In the genomic region with DNA sequence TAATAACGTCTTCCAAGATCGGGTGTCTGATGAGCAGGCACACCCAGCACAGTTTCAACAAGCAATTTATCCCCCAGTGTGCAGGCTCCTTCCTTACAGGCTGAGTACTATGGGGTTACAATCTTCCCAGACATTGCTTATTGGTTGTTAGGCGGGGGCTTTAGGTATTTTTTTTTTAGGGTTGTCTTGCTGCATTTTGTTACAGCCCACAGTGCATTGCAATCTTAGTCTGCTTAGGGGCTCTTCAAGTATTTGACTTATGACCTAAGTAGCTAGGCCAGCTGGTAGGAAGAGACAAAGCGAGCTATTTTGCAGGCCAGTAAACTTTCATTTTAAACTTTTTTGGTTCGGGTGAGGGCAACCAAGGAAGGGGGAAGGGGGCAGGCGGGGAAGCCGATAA, we compare ENCODE assay signal across 24 cellular contexts. TPM values are rescaled to one million over a fixed set of nuclear protein-coding genes. Genes with fewer than 3 reads are reported as not detected.
A peak's percentile ranks its signal among the peaks of the same experiment; 100 is the strongest.
DNase-seq lines count a peak whose midpoint lies in the region; ATAC-seq and TF ChIP-seq lines count a peak whose summit lies in the region.
"Had no signal": no experiment of that assay in that cellular context is flagged by ENCODE, and none has a peak within 500 bp of the region (broad histone marks: within the 10 kb centered on the region; RNA-seq: fewer than 3 reads in every experiment).

No MANE protein-coding gene starts in this region.

- H3K56ac ChIP-seq in H9 (ENCODE audit: insufficient read length, low read depth, low read length): no peak overlapping the region

- no peak overlapping the region for H3K18ac ChIP-seq in H9 (ENCODE audit: insufficient read length, low read depth, low read length)

- no peak overlapping the region for H2BK120ac ChIP-seq in H9 (ENCODE audit: low read depth, low read length, poor library complexity, severe bottlenecking)

- no peaks in the 10 kb centered on the region for H4K20me1 ChIP-seq in H9 (ENCODE audit: control insufficient read depth, insufficient read depth, insufficient read length)

- TF ChIP-seq CTCF in esophagus squamous epithelium (IDR thresholded peaks at IDR 0.05) (no peak), H9 (conservative IDR thresholded peaks at IDR 0.05) (no peak)

- H3K27ac ChIP-seq in esophagus squamous epithelium (peak overlapping the region in 3 of 4 donors; percentile 73 to 90 (median 77)), muscle layer of colon (ENCODE audit: low read depth, low read length) (peak overlapping the region; percentile 87), H9 (ENCODE audit: insufficient read length, low read depth, low read length) (no peak overlapping the region)
- H3K27ac ChIP-seq: breast epithelium, colonic mucosa, SJCRH30, thoracic aorta had no signal

- H2BK20ac ChIP-seq in H9 (ENCODE audit: low read depth, low read length, poor library complexity, severe bottlenecking): no peak overlapping the region

- no peak overlapping the region for H3K4me2 ChIP-seq in H9 (ENCODE audit: insufficient read depth, insufficient read length, low read length)

- H2BK15ac ChIP-seq in H9 (ENCODE audit: low read depth, low read length): no peak overlapping the region

- TF ChIP-seq POLR2A in esophagus squamous epithelium (IDR thresholded peaks at IDR 0.05): no peak

- intact Hi-C loops in esophagus squamous epithelium (cut with DNase I) (no loop called here), sciatic nerve (cut with DNase I) (no loop called here)

- H4K8ac ChIP-seq in H9 (replicated peaks; ENCODE audit: insufficient read length, low read depth, low read length): no peak overlapping the region

- H2BK5ac ChIP-seq in H9 (ENCODE audit: insufficient read length, low read length): no peak overlapping the region

- no peaks in the 10 kb centered on the region for H3K36me3 ChIP-seq in esophagus squamous epithelium
- peaks cover 11% of the 10 kb centered on the region for H3K36me3 ChIP-seq in muscle layer of colon (ENCODE audit: insufficient read depth, low read length)
- H3K36me3 ChIP-seq: breast epithelium, colonic mucosa, thoracic aorta had no signal

- H3K14ac ChIP-seq in H9 (ENCODE audit: insufficient read depth, low read length): no peak overlapping the region

- no peak overlapping the region for H2BK12ac ChIP-seq in H9 (ENCODE audit: insufficient read length, low read depth, low read length)

- DNase-seq in T-helper 17 cell: no peak
- DNase-seq in esophagus squamous epithelium (lab: John Stamatoyannopoulos, UW): no peak
- DNase-seq in stimulated activated naive B cell treated with anti-CD40 and anti-IgM and Interleukin-4, amounts not matched to agents 10 μg/mL and 1 μg/mL and 100 μg/mL, for 72 hours: no peak
- DNase-seq in sciatic nerve (ENCODE audit: low spot score): no peak
- no peak for DNase-seq in stimulated activated CD4-positive, alpha-beta T cell treated with anti-CD3 and anti-CD28 coated beads, Interleukin-2, amount 100 ng/mL, for 48 hours
- DNase-seq in H9: no peak
- no peak for DNase-seq in NCI-H2081 (lab: John Stamatoyannopoulos, UW)
- DNase-seq: activated CD4-positive, alpha-beta T cell treated with anti-CD3 and anti-CD28 coated beads for 1 hour; activated CD8-positive, alpha-beta memory T cell treated with anti-CD3 and anti-CD28 coated beads for 24 hours; activated naive CD4-positive, alpha-beta T cell treated with Interleukin-2 at 50 U/mL for 16 hours; activated T-cell treated with anti-CD3 and anti-CD28 coated beads, Interleukin-2, amount 50 U/mL, for 1 hour; amniotic stem cell; colonic mucosa; mesenchymal stem cell; naive thymus-derived CD8-positive, alpha-beta T cell; NCI-H1048; NCI-H187 treated with DMSO at 0.1 percent for 48 hours; NCI-H2227 treated with DMSO at 0.1 percent for 48 hours; NCI-H69; SJCRH30 had no signal

- no peak for ATAC-seq in T-helper 17 cell
- ATAC-seq in stimulated activated naive B cell treated with anti-CD40 and anti-IgM and Interleukin-4, amounts not matched to agents 10 μg/mL and 1 μg/mL and 100 μg/mL, for 72 hours (replicated peaks): no peak
- ATAC-seq in sciatic nerve: no peak
- ATAC-seq: naive thymus-derived CD8-positive, alpha-beta T cell had no signal

- WGBS in esophagus squamous epithelium, 2 donors: 67 to 74% methylated on average over 6 to 7 of the region's 7 CpGs
- whole genome bisulfite sequencing in H9 (ENCODE audit: extremely low coverage, insufficient read length, low lambda C conversion rate): no CpG with 5 or more reads among the region's 7 CpGs

- H2AK5ac ChIP-seq in H9 (ENCODE audit: insufficient read length, low read length): no peak overlapping the region

- H3K27me3 Mint-ChIP-seq in T-helper 17 cell (no peaks in the 10 kb centered on the region), H9 (ENCODE audit: low read depth) (peaks cover 4% of the 10 kb centered on the region)
- no peaks in the 10 kb centered on the region for H3K27me3 Mint-ChIP-seq in stimulated activated naive B cell treated with anti-CD40 and anti-IgM and Interleukin-4, amounts not matched to agents 10 μg/mL and 1 μg/mL and 100 μg/mL, for 72 hours
- H3K27me3 Mint-ChIP-seq: naive thymus-derived CD8-positive, alpha-beta T cell had no signal

- no peak overlapping the region for H3K23ac ChIP-seq in H9 (ENCODE audit: insufficient read length, low read depth, low read length)

- H3K27ac Mint-ChIP-seq in T-helper 17 cell: peak overlapping the region; percentile 43
- H3K27ac Mint-ChIP-seq in stimulated activated naive B cell treated with anti-CD40 and anti-IgM and Interleukin-4, amounts not matched to agents 10 μg/mL and 1 μg/mL and 100 μg/mL, for 72 hours: peak overlapping the region; percentile 9
- peak overlapping the region in 1 of 3 experiments; percentile 70; a peak in 2 of 7 replicates for H3K27ac Mint-ChIP-seq in H9
- H3K27ac Mint-ChIP-seq: CD14-positive monocyte had no signal

- H3K79me2 ChIP-seq in H9 (ENCODE audit: insufficient read depth, low read length): no peaks in the 10 kb centered on the region

- H3K4me3 ChIP-seq in esophagus squamous epithelium: no peak overlapping the region
- peak overlapping the region in 1 of 2 donors; percentile 41 for H3K4me3 ChIP-seq in muscle layer of colon (ENCODE audit: low read depth in 1 of 2, low read length in 2 of 2)
- H3K4me3 ChIP-seq: breast epithelium, colonic mucosa, SJCRH30, thoracic aorta had no signal

- H3K36me3 Mint-ChIP-seq in T-helper 17 cell (ENCODE audit: low read depth): peaks cover 3% of the 10 kb centered on the region
- peaks cover 32 to 56% of the 10 kb centered on the region in 2 donors for H3K36me3 Mint-ChIP-seq in stimulated activated naive B cell treated with anti-CD40 and anti-IgM and Interleukin-4, amounts not matched to agents 10 μg/mL and 1 μg/mL and 100 μg/mL, for 72 hours
- H3K36me3 Mint-ChIP-seq in H9 (ENCODE audit: insufficient read depth in 1 of 3, low read depth in 3 of 3): no peaks in the 10 kb centered on the region

- H3T11ph ChIP-seq in H9 (ENCODE audit: low read length): no peak overlapping the region

- no peak overlapping the region for H4K5ac ChIP-seq in H9 (ENCODE audit: insufficient read length, low read depth, low read length)

- H3K4me3 Mint-ChIP-seq in T-helper 17 cell: no peak overlapping the region
- no peak overlapping the region for H3K4me3 Mint-ChIP-seq in stimulated activated naive B cell treated with anti-CD40 and anti-IgM and Interleukin-4, amounts not matched to agents 10 μg/mL and 1 μg/mL and 100 μg/mL, for 72 hours
- H3K4me3 Mint-ChIP-seq in H9: no peak overlapping the region
- H3K4me3 Mint-ChIP-seq: CD14-positive monocyte; naive thymus-derived CD8-positive, alpha-beta T cell had no signal

- no peak overlapping the region for H2AFZ ChIP-seq in H9 (ENCODE audit: low read length)

- H3K27me3 ChIP-seq in esophagus squamous epithelium: no peaks in the 10 kb centered on the region
- no peaks in the 10 kb centered on the region for H3K27me3 ChIP-seq in muscle layer of colon (ENCODE audit: control insufficient read depth in 1 of 2, insufficient read depth in 2 of 2, low read length in 2 of 2)
- H3K27me3 ChIP-seq in H9 (ENCODE audit: insufficient read depth, low read length): no peaks in the 10 kb centered on the region
- H3K27me3 ChIP-seq: breast epithelium, colonic mucosa, SJCRH30 had no signal

- peaks cover 19 to 62% (median 25%) of the 10 kb centered on the region in 3 donors for H3K4me1 ChIP-seq in esophagus squamous epithelium
- H3K4me1 ChIP-seq in muscle layer of colon (ENCODE audit: insufficient read depth, low read length): peaks cover 68% of the 10 kb centered on the region
- H3K4me1 ChIP-seq in H9 (ENCODE audit: insufficient read depth, low read length): no peaks in the 10 kb centered on the region
- H3K4me1 ChIP-seq: colonic mucosa had no signal

- H3K9ac ChIP-seq in muscle layer of colon (ENCODE audit: low read length) (peak overlapping the region; percentile 64), H9 (ENCODE audit: extremely low read depth, insufficient read length, low read length) (no peak overlapping the region)

- H3K23me2 ChIP-seq in H9 (ENCODE audit: insufficient read length, low read depth, low read length, poor library complexity, severe bottlenecking): peaks cover 3% of the 10 kb centered on the region

- H3K79me1 ChIP-seq in H9 (ENCODE audit: insufficient read depth, low read depth, low read length, poor library complexity, severe bottlenecking): no peaks in the 10 kb centered on the region

- H3K4me1 Mint-ChIP-seq in T-helper 17 cell: peaks cover 29% of the 10 kb centered on the region
- H3K4me1 Mint-ChIP-seq in stimulated activated naive B cell treated with anti-CD40 and anti-IgM and Interleukin-4, amounts not matched to agents 10 μg/mL and 1 μg/mL and 100 μg/mL, for 72 hours: peaks cover 17 to 25% of the 10 kb centered on the region in 2 donors
- no peaks in the 10 kb centered on the region for H3K4me1 Mint-ChIP-seq in H9

- no peaks in the 10 kb centered on the region for H3K9me3 ChIP-seq in T-helper 17 cell (ENCODE audit: control insufficient read depth, low read length, poor library complexity, severe bottlenecking)
- H3K9me3 ChIP-seq in esophagus squamous epithelium: no peaks in the 10 kb centered on the region
- no peaks in the 10 kb centered on the region for H3K9me3 ChIP-seq in muscle layer of colon (ENCODE audit: low read length)
- no peaks in the 10 kb centered on the region for H3K9me3 ChIP-seq in H9 (ENCODE audit: control insufficient read depth, low read depth, low read length)
- H3K9me3 ChIP-seq: breast epithelium, colonic mucosa, SJCRH30, thoracic aorta had no signal

- H3K9me3 Mint-ChIP-seq in stimulated activated naive B cell treated with anti-CD40 and anti-IgM and Interleukin-4, amounts not matched to agents 10 μg/mL and 1 μg/mL and 100 μg/mL, for 72 hours: no peaks in the 10 kb centered on the region
- no peaks in the 10 kb centered on the region for H3K9me3 Mint-ChIP-seq in H9
- H3K9me3 Mint-ChIP-seq: CD14-positive monocyte; naive thymus-derived CD8-positive, alpha-beta T cell had no signal

- no peak overlapping the region for H3K4ac ChIP-seq in H9 (ENCODE audit: low read depth, low read length)

- H4K91ac ChIP-seq in H9 (ENCODE audit: insufficient read length, low read depth, low read length): no peak overlapping the region

RNA-seq across cellular contexts. Expression of gene PLD6, which starts 5.8 kb away (rescaled TPM):
- total RNA-seq in T-helper 17 cell (10 to 100 TPM; 13.2 to 15.3 TPM), esophagus squamous epithelium (1 to 10 TPM in 2 of 4 donors, under 1 TPM in 2; 0.45 to 1.9 (median 0.95) TPM), sciatic nerve (7.6 TPM), H9 (2021) (0.09 TPM in 1 of 2 replicates, not detected in the other)

RNA-seq across cellular contexts. Expression of gene FLCN, which starts 36.7 kb away (rescaled TPM):
- 10 to 100 TPM; 34.1 to 44.9 TPM for total RNA-seq in T-helper 17 cell
- 10 to 100 TPM; 11.6 to 27.5 (median 12.4) TPM for total RNA-seq in esophagus squamous epithelium
- total RNA-seq in sciatic nerve: 59.1 TPM
- total RNA-seq in H9 (2021): 32.3 and 33.3 TPM in 2 replicates
